1 cellular context compared by ENCODE assay signal in genomic region chr20:689348-689747, GRCh38.
TF ChIP-seq lines count a peak whose summit lies in the region.

No MANE protein-coding gene starts in this region.

TF ChIP-seq in H1, 55 proteins besides CTCF, POLR2A, EP300 and RAD21:
- TF ChIP-seq TCF12 (IDR thresholded peaks at IDR 0.05; ENCODE audit: low read depth, low read length): no peak
- no peak for TF ChIP-seq POLR2AphosphoS5 (IDR thresholded peaks at IDR 0.05; ENCODE audit: low read depth, low read length)
- no peak for TF ChIP-seq TAF7 (optimal IDR thresholded peaks at IDR 0.05; ENCODE audit: borderline replicate concordance, low read depth, low read length)
